In genomic region chr4:1856071-1856919, GRCh38 we compare ENCODE assay signal across 8 cellular contexts. TPM values are rescaled to one million over a fixed set of nuclear protein-coding genes. Genes with fewer than 3 reads are reported as not detected.
DNase-seq lines count a peak whose midpoint lies in the region; ATAC-seq and TF ChIP-seq lines count a peak whose summit lies in the region.

Gene LETM1, minus strand, starts transcription at chr4:1856156. Its CDS starts 206 bp downstream, at chr4:1855950.

- peak in 1 of 2 donors; percentile 47 for TF ChIP-seq POLR2A in lower leg skin (IDR thresholded peaks at IDR 0.05)

- peak within 1 kb of the TSS; percentile 69 for H3K4me3 ChIP-seq in lower leg skin (ENCODE audit: low read depth, poor library complexity, severe bottlenecking)

- ATAC-seq in GM19395 (IDR thresholded peaks at IDR 0.05; ENCODE audit: unreplicated experiment) = peak; percentile 79
- peak; percentile 79 for ATAC-seq in HG03565 (IDR thresholded peaks at IDR 0.05; ENCODE audit: unreplicated experiment)

- TF ChIP-seq CTCF in lower leg skin (IDR thresholded peaks at IDR 0.05) = no peak

- intact Hi-C loops in lower leg skin (cut with DNase I; ENCODE audit: low total_unique reads) = no loop called here

- peak; percentile 95 for DNase-seq in CD1c-positive myeloid dendritic cell (ENCODE audit: extremely low spot score)
- DNase-seq in NCI-H748 treated with DMSO at 0.1 percent for 48 hours (lab: John Stamatoyannopoulos, UW) = peak; percentile 28
- DNase-seq in activated CD4-positive, alpha-beta T cell treated with anti-CD3 and anti-CD28 coated beads, Interleukin-2, amount 50 U/mL, for 48 hours = peak; percentile 93 to 94
- DNase-seq in dermis microvascular lymphatic vessel endothelial cell (ENCODE audit: low read depth in 2 of 2) = peak; percentile 82 to 95
- DNase-seq in lower leg skin (ENCODE audit: low spot score in 2 of 2) = peak; percentile 93 to 99
- peak; percentile 89 to 91 for DNase-seq in stimulated activated CD4-positive, alpha-beta T cell treated with anti-CD3 and anti-CD28 coated beads, Interleukin-4, amount 100 ng/mL, for 48 hours (ENCODE audit: low read depth in 2 of 2)

- 0 to 1% methylated on average over 22 to 40 of the region's 106 CpGs for WGBS in lower leg skin, 2 donors

RNA-seq across cellular contexts. Expression of gene LETM1, which starts in this region (rescaled TPM):
- total RNA-seq in dermis microvascular lymphatic vessel endothelial cell = 68.3 and 76.4 TPM in 2 replicates
- total RNA-seq in lower leg skin = 10 to 100 TPM; 27.2 to 49.9 (median 39.0) TPM

Comparison
In these comparisons a context has a peak if more than half of its experiments do, and no peak if none do; other contexts are left out.
1. Peak in every context shown above with its lines: DNase-seq, ATAC-seq and H3K4me3 ChIP-seq.
2. DNase-seq: peak in every context shown above with its lines; median percentile 96 in lower leg skin; 95 in CD1c-positive myeloid dendritic cell; 94 in activated CD4-positive, alpha-beta T cell treated with anti-CD3 and anti-CD28 coated beads, Interleukin-2, amount 50 U/mL, for 48 hours; 90 in stimulated activated CD4-positive, alpha-beta T cell treated with anti-CD3 and anti-CD28 coated beads, Interleukin-4, amount 100 ng/mL, for 48 hours; 88 in dermis microvascular lymphatic vessel endothelial cell; 28 in NCI-H748 treated with DMSO at 0.1 percent for 48 hours.